In genomic region chr14:69611264-69612013, GRCh38 we compare ENCODE assay signal across 8 cellular contexts.
DNase-seq lines count a peak whose midpoint lies in the region; ATAC-seq and TF ChIP-seq lines count a peak whose summit lies in the region.

TSS of gene SUSD6 (plus strand) at chr14:69611596. CDS start at chr14:69658593, 46,997 bp downstream.

- in situ Hi-C loops in T47D (cut with HindIII; ENCODE audit: low pct_unique_long_range_greater_than_20kb, low sequenced_read_pairs) = no loop called here

- peaks cover 29% of the 10 kb centered on the region for H3K36me3 ChIP-seq in WERI-Rb-1
- no peaks in the 10 kb centered on the region for H3K36me3 ChIP-seq in iPS-20b (ENCODE audit: insufficient read depth, low read depth, low read length)

- H3K9ac ChIP-seq in iPS-20b (ENCODE audit: low read depth, low read length) = peak within 1 kb of the TSS; percentile 84; the same call in 1 of the 2 replicates

- H3K27ac ChIP-seq in 22Rv1 (peak within 1 kb of the TSS; percentile 69), WERI-Rb-1 (peak within 1 kb of the TSS; percentile 88), iPS-20b (ENCODE audit: low read length) (no peak within 1 kb of the TSS), skin epidermis (peak within 1 kb of the TSS; percentile 83 to 99 (median 96))

- no peak for TF ChIP-seq CTCF in 22Rv1 (IDR thresholded peaks at IDR 0.05)
- TF ChIP-seq CTCF in WERI-Rb-1 (IDR thresholded peaks at IDR 0.05; ENCODE audit: low read depth, low read length) = no peak

- H3K4me3 ChIP-seq in WERI-Rb-1 (ENCODE audit: low read depth, low read length) (peak within 1 kb of the TSS; percentile 78), iPS-20b (ENCODE audit: low read length) (peak within 1 kb of the TSS; percentile 83), skin epidermis (peak within 1 kb of the TSS; percentile 62 to 91 (median 84))

- H3K4me1 ChIP-seq in iPS-20b (ENCODE audit: insufficient read depth, low read length) = peaks cover 15% of the 10 kb centered on the region

- H3K9me3 ChIP-seq in WERI-Rb-1 (ENCODE audit: severe bottlenecking) (no peaks in the 10 kb centered on the region), iPS-20b (ENCODE audit: insufficient read depth, low read depth, low read length) (no peaks in the 10 kb centered on the region)

- DNase-seq in NCI-H2196 (lab: John Stamatoyannopoulos, UW; ENCODE audit: unreplicated experiment) = peak; percentile 95
- DNase-seq in WERI-Rb-1 = peak; percentile 94
- DNase-seq in T47D (ENCODE audit: low read depth in 1 of 2, low spot score in 1 of 2) = peak; percentile 88 to 95

- ATAC-seq in GM18861 (IDR thresholded peaks at IDR 0.05; ENCODE audit: unreplicated experiment) (peak; percentile 22), HG03097 (IDR thresholded peaks at IDR 0.05; ENCODE audit: low FRiP score, unreplicated experiment) (peak; percentile 49)

- H3K27me3 ChIP-seq in WERI-Rb-1 (ENCODE audit: insufficient read depth, low read depth, severe bottlenecking) (no peaks in the 10 kb centered on the region), iPS-20b (ENCODE audit: insufficient read depth, low read length) (peaks cover 16% of the 10 kb centered on the region; the same call in 1 of the 2 replicates)
